In genomic region chr5:93188876-93189485, GRCh38 we compare ENCODE assay signal across 25 cellular contexts.
A peak's percentile ranks its signal among the peaks of the same experiment; 100 is the strongest.
DNase-seq lines count a peak whose midpoint lies in the region; ATAC-seq, FAIRE-seq and TF ChIP-seq lines count a peak whose summit lies in the region.
"Had no signal": no experiment of that assay in that cellular context is flagged by ENCODE, and none has a peak within 500 bp of the region (broad histone marks: within the 10 kb centered on the region; RNA-seq: fewer than 3 reads in every experiment).

No MANE protein-coding gene starts in this region.

- intact Hi-C loops in IMR-90 (cut with micrococcal nuclease), result loop anchor here (5.0 kb wide), 1 partner anchor 393 kb away; the partner anchor contains the start of genes NR2F1 and NR2F1-AS1

- H2BK15ac ChIP-seq in IMR-90 (ENCODE audit: low read depth, low read length), result peak overlapping the region; percentile 58; the same call in 1 of the 3 replicates
- no peak overlapping the region for H2BK15ac ChIP-seq in mesendoderm (replicated peaks; ENCODE audit: low read depth)

- H3K4ac ChIP-seq in IMR-90 (ENCODE audit: low read depth, low read length), result peak overlapping the region; percentile 73
- H3K4ac ChIP-seq in mesendoderm (ENCODE audit: low read depth, low read length), result no peak overlapping the region

- H3K27ac Mint-ChIP-seq in astrocyte (ENCODE audit: unreplicated experiment), result peak overlapping the region; percentile 84
- H3K27ac Mint-ChIP-seq in nephron progenitor cell, result peak overlapping the region; percentile 1
- H3K27ac Mint-ChIP-seq: activated naive CD4-positive, alpha-beta T cell treated with anti-CD3 and anti-CD28 coated beads, Interleukin-2, amount 10 ng/mL, durations not matched to agents 7 days and 5 days; CD4-positive, CD25-positive, alpha-beta regulatory T cell; effector memory CD8-positive, alpha-beta T cell; natural killer cell; type B pancreatic cell had no signal

- H3K4me3 Mint-ChIP-seq in astrocyte (ENCODE audit: unreplicated experiment) (no peak overlapping the region), nephron progenitor cell (no peak overlapping the region)
- H3K4me3 Mint-ChIP-seq: activated naive CD4-positive, alpha-beta T cell treated with anti-CD3 and anti-CD28 coated beads, Interleukin-2, amount 10 ng/mL, durations not matched to agents 7 days and 5 days; CD4-positive, CD25-positive, alpha-beta regulatory T cell; effector memory CD8-positive, alpha-beta T cell; natural killer cell; type B pancreatic cell had no signal

- FAIRE-seq in astrocyte (lab: Jason Lieb, UNC), result peak; percentile 37
- FAIRE-seq: GM12891, TTC549 had no signal

- no peaks in the 10 kb centered on the region for H4K20me1 ChIP-seq in IMR-90 (ENCODE audit: insufficient read depth, low read length)
- no peaks in the 10 kb centered on the region for H4K20me1 ChIP-seq in astrocyte (ENCODE audit: insufficient read depth, low read length)

- peaks cover 59% of the 10 kb centered on the region for H3K4me1 Mint-ChIP-seq in astrocyte (ENCODE audit: low read depth, unreplicated experiment)
- peaks cover 42% of the 10 kb centered on the region for H3K4me1 Mint-ChIP-seq in nephron progenitor cell
- H3K4me1 Mint-ChIP-seq: activated naive CD4-positive, alpha-beta T cell treated with anti-CD3 and anti-CD28 coated beads, Interleukin-2, amount 10 ng/mL, durations not matched to agents 7 days and 5 days; CD4-positive, CD25-positive, alpha-beta regulatory T cell; natural killer cell had no signal

- H2AK5ac ChIP-seq in IMR-90 (ENCODE audit: low read depth, low read length) (peak overlapping the region; percentile 74; the same call in 1 of the 2 replicates), mesendoderm (ENCODE audit: low read length) (no peak overlapping the region)

- no peaks in the 10 kb centered on the region for H3K36me3 ChIP-seq in IMR-90 (ENCODE audit: control insufficient read depth, insufficient read depth, low read length)
- H3K36me3 ChIP-seq in astrocyte (ENCODE audit: insufficient read depth, low read length), result no peaks in the 10 kb centered on the region
- H3K36me3 ChIP-seq in mesendoderm (ENCODE audit: control insufficient read depth, insufficient read depth, low read length), result no peaks in the 10 kb centered on the region
- H3K36me3 ChIP-seq in upper lobe of left lung, result no peaks in the 10 kb centered on the region

- peak overlapping the region; percentile 57 for H3K14ac ChIP-seq in IMR-90 (replicated peaks; ENCODE audit: low read depth, low read length)

- H3K4me2 ChIP-seq in IMR-90 (ENCODE audit: low read depth, low read length), result no peak overlapping the region
- peak overlapping the region; percentile 69 for H3K4me2 ChIP-seq in astrocyte (ENCODE audit: low read length)
- H3K4me2 ChIP-seq in mesendoderm (ENCODE audit: low read length), result no peak overlapping the region

- H2AFZ ChIP-seq in IMR-90 (replicated peaks; ENCODE audit: low read length, poor library complexity) (no peak overlapping the region), astrocyte (ENCODE audit: low read depth, low read length) (no peak overlapping the region)

- H2BK20ac ChIP-seq in IMR-90 (ENCODE audit: low read depth, low read length), result peak overlapping the region; percentile 80

- no peaks in the 10 kb centered on the region for H3K9me3 Mint-ChIP-seq in astrocyte (ENCODE audit: unreplicated experiment)
- no peaks in the 10 kb centered on the region for H3K9me3 Mint-ChIP-seq in nephron progenitor cell
- H3K9me3 Mint-ChIP-seq: activated naive CD4-positive, alpha-beta T cell treated with anti-CD3 and anti-CD28 coated beads, Interleukin-2, amount 10 ng/mL, durations not matched to agents 7 days and 5 days had no signal

- H3K79me1 ChIP-seq in IMR-90 (ENCODE audit: low read depth in 1 of 2, low read length in 2 of 2), result no peaks in the 10 kb centered on the region
- no peaks in the 10 kb centered on the region for H3K79me1 ChIP-seq in mesendoderm (ENCODE audit: low read length)

- no peak overlapping the region; the same call in 1 of the 2 replicates for H3K56ac ChIP-seq in IMR-90 (ENCODE audit: extremely low read depth, insufficient read depth, low read length)
- no peak overlapping the region for H3K56ac ChIP-seq in mesendoderm (ENCODE audit: low read length)

- H3K27ac ChIP-seq in IMR-90 (ENCODE audit: insufficient read depth, low read length), result no peak overlapping the region; the same call in 1 of the 2 replicates
- peak overlapping the region; percentile 84 for H3K27ac ChIP-seq in astrocyte (ENCODE audit: low read depth, low read length)
- H3K27ac ChIP-seq in mesendoderm (ENCODE audit: low read depth, low read length), result no peak overlapping the region
- no peak overlapping the region for H3K27ac ChIP-seq in upper lobe of left lung
- H3K27ac ChIP-seq: coronary artery, foreskin keratinocyte had no signal

- H3K27me3 ChIP-seq in IMR-90 (ENCODE audit: control insufficient read depth, insufficient read depth, low read length), result no peaks in the 10 kb centered on the region
- H3K27me3 ChIP-seq in astrocyte (ENCODE audit: insufficient read depth, low read length), result no peaks in the 10 kb centered on the region
- H3K27me3 ChIP-seq in mesendoderm (ENCODE audit: insufficient read depth, low read length, poor library complexity), result no peaks in the 10 kb centered on the region
- H3K27me3 ChIP-seq in upper lobe of left lung, result no peaks in the 10 kb centered on the region

- POLR2A ChIA-PET in IMR-90 (lab: Charles Lee; ENCODE audit: unreplicated experiment), result interaction anchor here (0.6 kb wide), 1 partner anchor 99 kb away, joined by 4 read pairs; no protein-coding TSS in a partner anchor

- H3K9ac ChIP-seq in IMR-90 (ENCODE audit: low read depth, low read length), result no peak overlapping the region
- peak overlapping the region; percentile 51 for H3K9ac ChIP-seq in astrocyte (ENCODE audit: low read length)
- H3K9ac ChIP-seq in mesendoderm (ENCODE audit: low read length), result no peak overlapping the region

- H4K91ac ChIP-seq in IMR-90 (ENCODE audit: insufficient read depth, low read depth, low read length), result peak overlapping the region; percentile 35

- TF ChIP-seq POLR2A in IMR-90 (IDR thresholded peaks at IDR 0.05; ENCODE audit: low read depth, low read length) (no peak), upper lobe of left lung (IDR thresholded peaks at IDR 0.05) (no peak)

- no TSS peak for BruUV-seq in IMR-90 (replicated peaks; lab: Mats Ljungman, UMichigan)

- dilution Hi-C loops in IMR-90 (cut with HindIII; ENCODE audit: low sequenced_read_pairs, unreplicated experiment), result no loop called here

- H3K4me3 ChIP-seq in IMR-90 (ENCODE audit: insufficient read depth, low read depth, low read length) (no peak overlapping the region), astrocyte (ENCODE audit: insufficient read depth, low read depth, low read length) (no peak overlapping the region), mesendoderm (ENCODE audit: low read length) (no peak overlapping the region), upper lobe of left lung (no peak overlapping the region)
- H3K4me3 ChIP-seq: coronary artery had no signal

- no peak for TF ChIP-seq RAD21 in IMR-90 (IDR thresholded peaks at IDR 0.05; ENCODE audit: low read length)

- DNase-seq in Caki2 (ENCODE audit: low read depth) (peak; percentile 7), IMR-90 (no peak), astrocyte (ENCODE audit: low read depth) (peak; percentile 35), nephron progenitor cell (no peak), ureter (ENCODE audit: low spot score) (no peak), mesendoderm (no peak), upper lobe of left lung (no peak)
- DNase-seq: activated CD4-positive, alpha-beta T cell treated with anti-CD3 and anti-CD28 coated beads, Interleukin-2, amount 50 U/mL, for 48 hours; activated CD8-positive, alpha-beta memory T cell treated with anti-CD3 and anti-CD28 coated beads, Interleukin-2, amount 50 U/mL, for 48 hours; activated naive CD4-positive, alpha-beta T cell treated with anti-CD3 and anti-CD28 coated beads, Interleukin-2, amount 10 ng/mL, durations not matched to agents 7 days and 5 days; CD4-positive, CD25-positive, alpha-beta regulatory T cell; DMS 273 treated with DMSO at 0.1 percent for 48 hours; effector memory CD8-positive, alpha-beta T cell; midbrain; natural killer cell; NCI-H1436; NCI-H510A; stimulated activated CD4-positive, alpha-beta T cell treated with anti-CD3 and anti-CD28 coated beads, Interleukin-12 subunit alpha, Interleukin-12 subunit beta, amount 100 ng/mL, for 4 hours; stimulated activated CD4-positive, alpha-beta T cell treated with anti-CD3 and anti-CD28 coated beads, Interleukin-4, amount 100 ng/mL, for 1 hour had no signal

- H2AK9ac ChIP-seq in IMR-90 (replicated peaks; ENCODE audit: low read depth, low read length, poor library complexity), result no peak overlapping the region

- H4K5ac ChIP-seq in IMR-90 (ENCODE audit: low read depth, low read length), result no peak overlapping the region
- H4K5ac ChIP-seq in mesendoderm (ENCODE audit: low read length), result no peak overlapping the region

- no peaks in the 10 kb centered on the region for H3K27me3 Mint-ChIP-seq in astrocyte (ENCODE audit: low read depth, unreplicated experiment)
- H3K27me3 Mint-ChIP-seq in nephron progenitor cell (ENCODE audit: low read depth, poor library complexity), result no peaks in the 10 kb centered on the region
- H3K27me3 Mint-ChIP-seq: activated naive CD4-positive, alpha-beta T cell treated with anti-CD3 and anti-CD28 coated beads, Interleukin-2, amount 10 ng/mL, durations not matched to agents 7 days and 5 days; CD4-positive, CD25-positive, alpha-beta regulatory T cell; effector memory CD8-positive, alpha-beta T cell had no signal

- TF ChIP-seq EP300 in upper lobe of left lung (IDR thresholded peaks at IDR 0.05), result no peak

- H3K9me3 ChIP-seq in IMR-90 (ENCODE audit: control insufficient read depth, insufficient read depth, low read length) (no peaks in the 10 kb centered on the region), astrocyte (ENCODE audit: insufficient read depth, low read depth, low read length) (no peaks in the 10 kb centered on the region), upper lobe of left lung (no peaks in the 10 kb centered on the region)

- H3K18ac ChIP-seq in IMR-90 (ENCODE audit: low read depth, low read length), result peak overlapping the region; percentile 51; the same call in 1 of the 2 replicates
- H3K18ac ChIP-seq in mesendoderm (ENCODE audit: low read length), result no peak overlapping the region

- peak overlapping the region; percentile 11 to 73; a peak in 3 of 4 replicates for H4K8ac ChIP-seq in IMR-90 (ENCODE audit: low read depth in 2 of 2, low read length in 2 of 2)
- H4K8ac ChIP-seq in mesendoderm (ENCODE audit: low read depth, low read length), result no peak overlapping the region

- in situ Hi-C loops in Caki2 (cut with HindIII; ENCODE audit: low pct_unique_long_range_greater_than_20kb, low sequenced_read_pairs), result no loop called here
- in situ Hi-C loops in IMR-90 (cut with MboI; ENCODE audit: low sequenced_read_pairs), result no loop called here

- H3K4me1 ChIP-seq in IMR-90 (ENCODE audit: control insufficient read depth, insufficient read depth, low read length) (peaks cover 5% of the 10 kb centered on the region), astrocyte (ENCODE audit: insufficient read depth, low read length) (peaks cover 55% of the 10 kb centered on the region), mesendoderm (ENCODE audit: control insufficient read depth, low read depth, low read length) (no peaks in the 10 kb centered on the region), upper lobe of left lung (peaks cover 0 to 6% (median 0%) of the 10 kb centered on the region in 4 donors)

- TF ChIP-seq CTCF in IMR-90 (conservative IDR thresholded peaks at IDR 0.05; ENCODE audit: low read depth, low read length) (no peak), astrocyte (IDR thresholded peaks at IDR 0.05; ENCODE audit: insufficient read depth, low read depth, low read length) (no peak), nephron progenitor cell (IDR thresholded peaks at IDR 0.05) (no peak), upper lobe of left lung (IDR thresholded peaks at IDR 0.05) (no peak)

- CTCF ChIA-PET in IMR-90 (lab: Yijun Ruan, JAX), result interaction anchor here (1.5 kb wide), 1 partner anchor 36 kb away, joined by 5 read pairs; no protein-coding TSS in a partner anchor

- peak overlapping the region; percentile 43 for H2BK5ac ChIP-seq in IMR-90 (ENCODE audit: low read depth, low read length, poor library complexity, severe bottlenecking)
- no peak overlapping the region for H2BK5ac ChIP-seq in mesendoderm (ENCODE audit: low read length)

- WGBS in IMR-90 (ENCODE audit: extremely low coverage in 2 of 2, insufficient read length in 1 of 2), 2 experiments, result 100% methylated on average over 1 to 2 of the region's 3 CpGs
- 100% methylated on average over 1 of the region's 3 CpGs for WGBS in mesendoderm (ENCODE audit: extremely low coverage, insufficient coverage, low lambda C conversion rate)
- 82 to 85% methylated on average over 3 of the region's 3 CpGs for WGBS in upper lobe of left lung, 2 donors

- ATAC-seq in IMR-90 (ENCODE audit: low read depth) (no peak), upper lobe of left lung (ENCODE audit: low FRiP score in 2 of 2) (no peak)
- ATAC-seq: effector memory CD8-positive, alpha-beta T cell; left lobe of liver; natural killer cell had no signal

- H3K79me2 ChIP-seq in astrocyte (ENCODE audit: insufficient read depth, low read length), result no peaks in the 10 kb centered on the region
- H3K79me2 ChIP-seq in mesendoderm (ENCODE audit: control insufficient read depth, insufficient read depth, low read length), result no peaks in the 10 kb centered on the region

- H3K36me3 Mint-ChIP-seq in astrocyte (ENCODE audit: low read depth, unreplicated experiment) (no peaks in the 10 kb centered on the region), nephron progenitor cell (ENCODE audit: low read depth) (no peaks in the 10 kb centered on the region)
- H3K36me3 Mint-ChIP-seq: activated naive CD4-positive, alpha-beta T cell treated with anti-CD3 and anti-CD28 coated beads, Interleukin-2, amount 10 ng/mL, durations not matched to agents 7 days and 5 days; CD4-positive, CD25-positive, alpha-beta regulatory T cell; natural killer cell; type B pancreatic cell had no signal

- peak overlapping the region; percentile 77 for H2BK120ac ChIP-seq in IMR-90 (ENCODE audit: low read depth, low read length)
- H2BK120ac ChIP-seq in mesendoderm (ENCODE audit: low read depth, low read length), result no peak overlapping the region

- H3K23ac ChIP-seq in IMR-90 (ENCODE audit: low read depth, low read length), result peak overlapping the region; percentile 53; the same call in 1 of the 2 replicates
- no peak overlapping the region for H3K23ac ChIP-seq in mesendoderm (ENCODE audit: low read length)

- H3K9me1 ChIP-seq in IMR-90 (ENCODE audit: insufficient read depth, low read length), result peaks cover 14% of the 10 kb centered on the region; the same call in 1 of the 2 replicates

Comparison
In these comparisons a context has a peak if more than half of its experiments do, and no peak if none do; other contexts are left out.
1. DNase-seq: peak in Caki2 (single experiment) and astrocyte (single experiment); none in IMR-90 (single experiment), nephron progenitor cell (single experiment), ureter (single experiment), mesendoderm (single experiment) and upper lobe of left lung (0 of 2).